Comparison of ENCODE assay signal across 8 cellular contexts in genomic region chr5:88674262-88675158, GRCh38.
DNase-seq lines count a peak whose midpoint lies in the region; ATAC-seq, FAIRE-seq and TF ChIP-seq lines count a peak whose summit lies in the region.

No MANE protein-coding gene starts in this region.

- POLR2A ChIA-PET in A673 (lab: Charles Lee; ENCODE audit: low non-redundant PET): no interaction called here

- H3K4me1 ChIP-seq in A673 (ENCODE audit: insufficient read depth, low read length, poor library complexity, severe bottlenecking) (peaks cover 43% of the 10 kb centered on the region), right atrium auricular region (peaks cover 0 to 25% of the 10 kb centered on the region in 2 donors), sigmoid colon (peaks cover 0 to 23% (median 21%) of the 10 kb centered on the region in 4 donors)

- TF ChIP-seq EP300 in sigmoid colon (IDR thresholded peaks at IDR 0.05): no peak

- H3K27ac ChIP-seq in A673 (ENCODE audit: low read depth, low read length, poor library complexity, severe bottlenecking) (peak overlapping the region; percentile 94), right atrium auricular region (peak overlapping the region in 1 of 2 donors; percentile 5), sigmoid colon (peak overlapping the region; percentile 37 to 54 (median 45))

- CTCF ChIA-PET in A673 (lab: Charles Lee): no interaction called here

- H3K27me3 ChIP-seq in A673 (replicated peaks; ENCODE audit: insufficient read depth, low read depth, low read length, poor library complexity) (no peaks in the 10 kb centered on the region), right atrium auricular region (peaks cover 37 to 70% of the 10 kb centered on the region in 2 donors), sigmoid colon (peaks cover 62 to 100% (median 88%) of the 10 kb centered on the region in 3 donors)

- TF ChIP-seq CTCF in A673 (conservative IDR thresholded peaks at IDR 0.05; ENCODE audit: low read depth, low read length) (no peak), right atrium auricular region (IDR thresholded peaks at IDR 0.05) (no peak), sigmoid colon (IDR thresholded peaks at IDR 0.05) (no peak)

- peak; percentile 93 for DNase-seq in A673 (ENCODE audit: low spot score)
- no peak for DNase-seq in GM12891 (ENCODE audit: insufficient read length, low spot score)
- peak; percentile 74 for DNase-seq in NCI-H2029 (lab: John Stamatoyannopoulos, UW)
- peak; percentile 70 for DNase-seq in activated T-cell treated with anti-CD3 and anti-CD28 coated beads, Interleukin-2, amount 50 U/mL, for 48 hours
- no peak for DNase-seq in right atrium auricular region (ENCODE audit: low spot score)
- DNase-seq in sigmoid colon: no peak
- no peak for DNase-seq in T-helper 9 cell

- intact Hi-C loops in A673 (cut with micrococcal nuclease; ENCODE audit: unreplicated experiment) (loop anchor here (2.0 to 5.0 kb wide), 3 partner anchors 277 to 534 kb away; partner anchors contain the start of gene TMEM161B), sigmoid colon (cut with DNase I) (no loop called here)

- TF ChIP-seq POLR2A in GM12891 (IDR thresholded peaks at IDR 0.05; ENCODE audit: low read depth, low read length): no peak; the same call in 1 of the 2 replicates
- no peak for TF ChIP-seq POLR2A in sigmoid colon (IDR thresholded peaks at IDR 0.05)

- no TSS peak for BruUV-seq in A673 (replicated peaks; lab: Mats Ljungman, UMichigan)

- H3K4me3 ChIP-seq in A673 (ENCODE audit: low read depth, low read length, poor library complexity, severe bottlenecking): peak overlapping the region; percentile 64
- H3K4me3 ChIP-seq in right atrium auricular region: peak overlapping the region; percentile 29 to 46
- peak overlapping the region; percentile 12 to 47 (median 39) for H3K4me3 ChIP-seq in sigmoid colon

- H3K9me3 ChIP-seq in A673 (ENCODE audit: low read depth, low read length, poor library complexity, severe bottlenecking): no peaks in the 10 kb centered on the region
- no peaks in the 10 kb centered on the region for H3K9me3 ChIP-seq in right atrium auricular region
- peaks cover 0 to 3% (median 0%) of the 10 kb centered on the region in 4 donors for H3K9me3 ChIP-seq in sigmoid colon

- peak; percentile 98 for FAIRE-seq in GM12891 (lab: Jason Lieb, UNC)

- WGBS in sigmoid colon, 2 donors: 1 to 2% methylated on average over 87 of the region's 87 CpGs

- peak; percentile 57 for ATAC-seq in HG02763 (IDR thresholded peaks at IDR 0.05; ENCODE audit: unreplicated experiment)

- H3K36me3 ChIP-seq in A673 (ENCODE audit: insufficient read depth, low read length, poor library complexity, severe bottlenecking) (no peaks in the 10 kb centered on the region), right atrium auricular region (no peaks in the 10 kb centered on the region), sigmoid colon (no peaks in the 10 kb centered on the region)

TF ChIP-seq in GM12891, 5 proteins besides CTCF, POLR2A, EP300 and RAD21:
- TF ChIP-seq POU2F2 (IDR thresholded peaks at IDR 0.05; ENCODE audit: low read depth, low read length) (peak; percentile 72; the same call in 1 of the 2 replicates), POLR2AphosphoS5 (IDR thresholded peaks at IDR 0.05; ENCODE audit: low read depth, low read length) (no peak), SPI1 (IDR thresholded peaks at IDR 0.05; ENCODE audit: low read depth, low read length) (no peak), PAX5 (IDR thresholded peaks at IDR 0.05; ENCODE audit: insufficient read depth, low read length, severe bottlenecking) (peak; percentile 67), TAF1 (IDR thresholded peaks at IDR 0.05; ENCODE audit: low read depth, low read length) (0 out of 2 replicates have a peak, but pooled peaks have one; percentile 15)
TF ChIP-seq in GM12891: peak in this region for 3.

Comparison
In these comparisons a context has a peak if more than half of its experiments do, and no peak if none do; other contexts are left out.
1. DNase-seq: peak in A673 (single experiment), NCI-H2029 (single experiment) and activated T-cell treated with anti-CD3 and anti-CD28 coated beads, Interleukin-2, amount 50 U/mL, for 48 hours (2 of 2); none in GM12891 (single experiment), right atrium auricular region (single experiment), sigmoid colon (single experiment) and T-helper 9 cell (single experiment).
2. Peak in every context shown above with its lines, with median percentiles within 50 percentile points of each other: H3K4me3 ChIP-seq.